ENCODE assay signal across 16 cellular contexts in genomic region chr4:48138511-48138910, GRCh38. TPM values are rescaled to one million over a fixed set of nuclear protein-coding genes. Genes with fewer than 3 reads are reported as not detected.
DNase-seq lines count a peak whose midpoint lies in the region; ATAC-seq and TF ChIP-seq lines count a peak whose summit lies in the region.
"Had no signal": no experiment of that assay in that cellular context is flagged by ENCODE, and none has a peak within 500 bp of the region (broad histone marks: within the 10 kb centered on the region; RNA-seq: fewer than 3 reads in every experiment).

No MANE protein-coding gene starts in this region.

- H3K36me3 ChIP-seq in vagina = peaks cover 0 to 11% of the 10 kb centered on the region in 2 donors
- H3K36me3 ChIP-seq in smooth muscle cell (ENCODE audit: low read depth) = no peaks in the 10 kb centered on the region
- H3K36me3 ChIP-seq in ovary = no peaks in the 10 kb centered on the region
- H3K36me3 ChIP-seq: breast epithelium had no signal

- H3K4me2 ChIP-seq in smooth muscle cell = no peak overlapping the region
- H3K4me2 ChIP-seq: A549 had no signal

- peak overlapping the region; percentile 66 for H3K4me3 Mint-ChIP-seq in activated CD4-positive, alpha-beta T cell treated with anti-CD3 and anti-CD28 coated beads, Interleukin-2, amount 10 ng/mL, durations not matched to agents 24 days and 14 days
- H3K4me3 Mint-ChIP-seq in IgD-negative memory B cell (peak overlapping the region in 3 of 4 donors; percentile 3 to 69 (median 17)), naive B cell (peak overlapping the region in 7 of 8 donors; percentile 16 to 65 (median 42))
- peak overlapping the region; percentile 35 for H3K4me3 Mint-ChIP-seq in activated T-helper 1 cell treated with anti-CD3 and anti-CD28 coated beads, Interleukin-12 subunit alpha, Interleukin-12 subunit beta, Interleukin-2, Interleukin-4 antibody, amounts not matched to agents 30 ng/mL and 10 ng/mL and 1 ng/mL, durations not matched to agents 14 hours and 24 hours and 36 hours
- H3K4me3 Mint-ChIP-seq: dendritic cell treated with granulocyte-macrophage colony-stimulating factor and Interleukin-4, amounts not matched to agents 40 ng/mL and 50 ng/mL, for 4 days had no signal

- no peaks in the 10 kb centered on the region for H3K4me1 ChIP-seq in vagina
- no peaks in the 10 kb centered on the region for H3K4me1 ChIP-seq in smooth muscle cell (ENCODE audit: low read depth)
- H3K4me1 ChIP-seq in ovary (ENCODE audit: insufficient read depth) = no peaks in the 10 kb centered on the region
- H3K4me1 ChIP-seq: A549, breast epithelium had no signal

- no peaks in the 10 kb centered on the region for H4K20me1 ChIP-seq in smooth muscle cell (ENCODE audit: low read depth)

- no peaks in the 10 kb centered on the region for H3F3A ChIP-seq in smooth muscle cell (ENCODE audit: low read depth)

- no peaks in the 10 kb centered on the region for H3K9me3 Mint-ChIP-seq in activated CD4-positive, alpha-beta T cell treated with anti-CD3 and anti-CD28 coated beads, Interleukin-2, amount 10 ng/mL, durations not matched to agents 24 days and 14 days
- H3K9me3 Mint-ChIP-seq in IgD-negative memory B cell (no peaks in the 10 kb centered on the region), naive B cell (no peaks in the 10 kb centered on the region)
- H3K9me3 Mint-ChIP-seq in activated T-helper 1 cell treated with anti-CD3 and anti-CD28 coated beads, Interleukin-12 subunit alpha, Interleukin-12 subunit beta, Interleukin-2, Interleukin-4 antibody, amounts not matched to agents 30 ng/mL and 10 ng/mL and 1 ng/mL, durations not matched to agents 14 hours and 24 hours and 36 hours = no peaks in the 10 kb centered on the region
- H3K9me3 Mint-ChIP-seq: dendritic cell treated with granulocyte-macrophage colony-stimulating factor and Interleukin-4, amounts not matched to agents 40 ng/mL and 50 ng/mL, for 4 days had no signal

- DNase-seq in activated CD4-positive, alpha-beta T cell treated with anti-CD3 and anti-CD28 coated beads, Interleukin-2, amount 10 ng/mL, durations not matched to agents 24 days and 14 days = no peak
- no peak for DNase-seq in activated CD4-positive, alpha-beta T cell treated with anti-CD3 and anti-CD28 coated beads, Interleukin-2, amount 50 U/mL, for 1 hour
- no peak for DNase-seq in activated T-helper 1 cell treated with anti-CD3 and anti-CD28 coated beads, Interleukin-12 subunit alpha, Interleukin-12 subunit beta, Interleukin-2, Interleukin-4 antibody, amounts not matched to agents 30 ng/mL and 10 ng/mL and 1 ng/mL, durations not matched to agents 14 hours and 24 hours and 36 hours (ENCODE audit: low spot score)
- no peak for DNase-seq in naive B cell
- no peak for DNase-seq in vagina (ENCODE audit: extremely low spot score in 2 of 2)
- DNase-seq in smooth muscle cell (lab: John Stamatoyannopoulos, UW; ENCODE audit: unreplicated experiment) = no peak
- DNase-seq in ovary = no peak
- DNase-seq: C1 segment of cervical spinal cord, DMS153, GM23248, NCI-H82 had no signal

- no peak for TF ChIP-seq POLR2A in vagina (IDR thresholded peaks at IDR 0.05)
- TF ChIP-seq POLR2A in ovary (IDR thresholded peaks at IDR 0.05) = no peak

- ATAC-seq in naive B cell (ENCODE audit: low read depth in 2 of 2) = no peak
- ATAC-seq: A549 had no signal

- no peaks in the 10 kb centered on the region for H3K79me2 ChIP-seq in smooth muscle cell (ENCODE audit: low read depth)

- no peak for TF ChIP-seq EP300 in ovary (IDR thresholded peaks at IDR 0.05)

- intact Hi-C loops in activated CD4-positive, alpha-beta T cell treated with anti-CD3 and anti-CD28 coated beads, Interleukin-2, amount 10 ng/mL, durations not matched to agents 24 days and 14 days (cut with micrococcal nuclease) = loop anchor here (2.0 to 10.0 kb wide), 2 partner anchors 24 to 406 kb away; no protein-coding TSS in a partner anchor
- intact Hi-C loops in activated T-helper 1 cell treated with anti-CD3 and anti-CD28 coated beads, Interleukin-12 subunit alpha, Interleukin-12 subunit beta, Interleukin-2, Interleukin-4 antibody, amounts not matched to agents 30 ng/mL and 10 ng/mL and 1 ng/mL, durations not matched to agents 14 hours and 24 hours and 36 hours (cut with micrococcal nuclease) = loop anchor here (2.0 kb wide), 1 partner anchor 224 kb away; the partner anchor contains the start of gene NFXL1
- intact Hi-C loops in vagina (cut with DNase I) (no loop called here), ovary (cut with DNase I) (no loop called here)

- H3K9me3 ChIP-seq in vagina (no peaks in the 10 kb centered on the region), smooth muscle cell (replicated peaks; ENCODE audit: low read depth) (no peaks in the 10 kb centered on the region), ovary (no peaks in the 10 kb centered on the region)
- H3K9me3 ChIP-seq: A549, breast epithelium, tibial nerve had no signal

- H3K4me3 ChIP-seq in vagina = no peak overlapping the region
- H3K4me3 ChIP-seq in smooth muscle cell = no peak overlapping the region
- no peak overlapping the region for H3K4me3 ChIP-seq in ovary
- H3K4me3 ChIP-seq: A549, breast epithelium, GM23248, tibial nerve had no signal

- no peak overlapping the region for H3K9ac ChIP-seq in smooth muscle cell (ENCODE audit: low read depth)
- H3K9ac ChIP-seq: GM23248 had no signal

- peaks cover 66% of the 10 kb centered on the region for H3K4me1 Mint-ChIP-seq in activated CD4-positive, alpha-beta T cell treated with anti-CD3 and anti-CD28 coated beads, Interleukin-2, amount 10 ng/mL, durations not matched to agents 24 days and 14 days
- H3K4me1 Mint-ChIP-seq in IgD-negative memory B cell (peaks cover 20 to 29% (median 27%) of the 10 kb centered on the region in 3 donors), naive B cell (peaks cover 31 to 41% (median 35%) of the 10 kb centered on the region in 3 donors)
- peaks cover 73% of the 10 kb centered on the region for H3K4me1 Mint-ChIP-seq in activated T-helper 1 cell treated with anti-CD3 and anti-CD28 coated beads, Interleukin-12 subunit alpha, Interleukin-12 subunit beta, Interleukin-2, Interleukin-4 antibody, amounts not matched to agents 30 ng/mL and 10 ng/mL and 1 ng/mL, durations not matched to agents 14 hours and 24 hours and 36 hours (ENCODE audit: low read depth)

- no peak overlapping the region for H2AFZ ChIP-seq in smooth muscle cell (ENCODE audit: low read depth)
- H2AFZ ChIP-seq: GM23248 had no signal

- H3K36me3 Mint-ChIP-seq in activated CD4-positive, alpha-beta T cell treated with anti-CD3 and anti-CD28 coated beads, Interleukin-2, amount 10 ng/mL, durations not matched to agents 24 days and 14 days (ENCODE audit: low read depth) = peaks cover 3% of the 10 kb centered on the region
- peaks cover 18% of the 10 kb centered on the region for H3K36me3 Mint-ChIP-seq in IgD-negative memory B cell
- peaks cover 3% of the 10 kb centered on the region for H3K36me3 Mint-ChIP-seq in activated T-helper 1 cell treated with anti-CD3 and anti-CD28 coated beads, Interleukin-12 subunit alpha, Interleukin-12 subunit beta, Interleukin-2, Interleukin-4 antibody, amounts not matched to agents 30 ng/mL and 10 ng/mL and 1 ng/mL, durations not matched to agents 14 hours and 24 hours and 36 hours (ENCODE audit: low read depth)
- H3K36me3 Mint-ChIP-seq in naive B cell = peaks cover 4 to 8% of the 10 kb centered on the region in 2 donors

- 98% methylated on average over 7 of the region's 7 CpGs for WGBS in smooth muscle cell (ENCODE audit: low lambda C conversion rate)
- 93 to 95% (median 94%) methylated on average over 7 of the region's 7 CpGs for whole genome bisulfite sequencing in ovary, 3 donors

- no peaks in the 10 kb centered on the region for H3K27me3 ChIP-seq in vagina
- no peaks in the 10 kb centered on the region for H3K27me3 ChIP-seq in smooth muscle cell (ENCODE audit: low read depth)
- no peaks in the 10 kb centered on the region for H3K27me3 ChIP-seq in ovary
- H3K27me3 ChIP-seq: breast epithelium, tibial nerve had no signal

- H3K27me3 Mint-ChIP-seq in activated CD4-positive, alpha-beta T cell treated with anti-CD3 and anti-CD28 coated beads, Interleukin-2, amount 10 ng/mL, durations not matched to agents 24 days and 14 days = no peaks in the 10 kb centered on the region
- H3K27me3 Mint-ChIP-seq in IgD-negative memory B cell (no peaks in the 10 kb centered on the region), naive B cell (no peaks in the 10 kb centered on the region)
- H3K27me3 Mint-ChIP-seq in activated T-helper 1 cell treated with anti-CD3 and anti-CD28 coated beads, Interleukin-12 subunit alpha, Interleukin-12 subunit beta, Interleukin-2, Interleukin-4 antibody, amounts not matched to agents 30 ng/mL and 10 ng/mL and 1 ng/mL, durations not matched to agents 14 hours and 24 hours and 36 hours (ENCODE audit: insufficient read depth) = no peaks in the 10 kb centered on the region
- H3K27me3 Mint-ChIP-seq: dendritic cell treated with granulocyte-macrophage colony-stimulating factor and Interleukin-4, amounts not matched to agents 40 ng/mL and 50 ng/mL, for 4 days had no signal

- H3K27ac Mint-ChIP-seq in activated CD4-positive, alpha-beta T cell treated with anti-CD3 and anti-CD28 coated beads, Interleukin-2, amount 10 ng/mL, durations not matched to agents 24 days and 14 days = peak overlapping the region; percentile 93
- H3K27ac Mint-ChIP-seq in IgD-negative memory B cell (peak overlapping the region; percentile 3 to 88 (median 18)), naive B cell (peak overlapping the region; percentile 4 to 92 (median 44))
- H3K27ac Mint-ChIP-seq in activated T-helper 1 cell treated with anti-CD3 and anti-CD28 coated beads, Interleukin-12 subunit alpha, Interleukin-12 subunit beta, Interleukin-2, Interleukin-4 antibody, amounts not matched to agents 30 ng/mL and 10 ng/mL and 1 ng/mL, durations not matched to agents 14 hours and 24 hours and 36 hours = peak overlapping the region; percentile 94
- H3K27ac Mint-ChIP-seq: dendritic cell treated with granulocyte-macrophage colony-stimulating factor and Interleukin-4, amounts not matched to agents 40 ng/mL and 50 ng/mL, for 4 days had no signal

- no peak overlapping the region for H3K27ac ChIP-seq in vagina
- H3K27ac ChIP-seq in smooth muscle cell (ENCODE audit: low read depth) = no peak overlapping the region
- no peak overlapping the region for H3K27ac ChIP-seq in ovary
- H3K27ac ChIP-seq: A549, breast epithelium, GM23248 had no signal

- TF ChIP-seq CTCF in vagina (IDR thresholded peaks at IDR 0.05) = no peak
- TF ChIP-seq CTCF in smooth muscle cell (IDR thresholded peaks at IDR 0.05; ENCODE audit: borderline replicate concordance, insufficient read depth, poor library complexity, severe bottlenecking) = no peak
- no peak for TF ChIP-seq CTCF in ovary (IDR thresholded peaks at IDR 0.05)

RNA-seq across cellular contexts. Expression of gene TXK, which starts 4.5 kb away (rescaled TPM):
- 7.6 and 8.0 TPM in 2 replicates for total RNA-seq in activated CD4-positive, alpha-beta T cell treated with anti-CD3 and anti-CD28 coated beads, Interleukin-2, amount 10 ng/mL, durations not matched to agents 24 days and 14 days
- 3.4 TPM for polyA plus RNA-seq in IgD-negative memory B cell
- total RNA-seq in activated T-helper 1 cell treated with anti-CD3 and anti-CD28 coated beads, Interleukin-12 subunit alpha, Interleukin-12 subunit beta, Interleukin-2, Interleukin-4 antibody, amounts not matched to agents 30 ng/mL and 10 ng/mL and 1 ng/mL, durations not matched to agents 14 hours and 24 hours and 36 hours = 12.5 and 12.7 TPM in 2 replicates
- polyA plus RNA-seq in naive B cell (ENCODE audit: low read depth in 6 of 6) = under 1 TPM; 0.13 to 0.53 (median 0.39) TPM
- 8.1 TPM for total RNA-seq in vagina
- 0.09 and 0.18 TPM in 2 replicates for total RNA-seq in smooth muscle cell
- not detected in 2 replicates for polyA plus RNA-seq in smooth muscle cell
- 1 to 10 TPM in 3 of 7 donors, under 1 TPM in 4; 0.13 to 2.3 (median 0.33) TPM for total RNA-seq in ovary
- under 1 TPM; 0.11 to 0.25 TPM for polyA plus RNA-seq in ovary
- total RNA-seq: GM23248 had no signal
- polyA plus RNA-seq: GM23248 had no signal

Comparison
In these comparisons a context has a peak if more than half of its experiments do, and no peak if none do; other contexts are left out.
1. H3K27ac Mint-ChIP-seq: peak in every context shown above with its lines; median percentile 94 in activated T-helper 1 cell treated with anti-CD3 and anti-CD28 coated beads, Interleukin-12 subunit alpha, Interleukin-12 subunit beta, Interleukin-2, Interleukin-4 antibody, amounts not matched to agents 30 ng/mL and 10 ng/mL and 1 ng/mL, durations not matched to agents 14 hours and 24 hours and 36 hours; 93 in activated CD4-positive, alpha-beta T cell treated with anti-CD3 and anti-CD28 coated beads, Interleukin-2, amount 10 ng/mL, durations not matched to agents 24 days and 14 days; 44 in naive B cell; 18 in IgD-negative memory B cell.
2. intact Hi-C loops: an anchor here in activated CD4-positive, alpha-beta T cell treated with anti-CD3 and anti-CD28 coated beads, Interleukin-2, amount 10 ng/mL, durations not matched to agents 24 days and 14 days (2.0 to 10.0 kb wide) and activated T-helper 1 cell treated with anti-CD3 and anti-CD28 coated beads, Interleukin-12 subunit alpha, Interleukin-12 subunit beta, Interleukin-2, Interleukin-4 antibody, amounts not matched to agents 30 ng/mL and 10 ng/mL and 1 ng/mL, durations not matched to agents 14 hours and 24 hours and 36 hours (2.0 kb wide); none called in vagina and ovary.